ENCODE assay signal across 14 cellular contexts in genomic region chr6:2104524-2104880, GRCh38.
DNase-seq lines count a peak whose midpoint lies in the region; ATAC-seq and TF ChIP-seq lines count a peak whose summit lies in the region.
"Had no signal": no experiment of that assay in that cellular context is flagged by ENCODE, and none has a peak within 500 bp of the region (broad histone marks: within the 10 kb centered on the region; RNA-seq: fewer than 3 reads in every experiment).

No MANE protein-coding gene starts in this region.

- H3K4me3 Mint-ChIP-seq in nephron (peak overlapping the region in 1 of 3 experiments; percentile 68), Caco-2 (ENCODE audit: unreplicated experiment) (no peak overlapping the region)
- H3K4me3 Mint-ChIP-seq: IgD-negative memory B cell had no signal

- TF ChIP-seq RAD21 in liver (IDR thresholded peaks at IDR 0.05), result no peak

- H3K27me3 Mint-ChIP-seq in nephron (ENCODE audit: low read depth) (peaks cover 15% of the 10 kb centered on the region), Caco-2 (ENCODE audit: insufficient read depth, unreplicated experiment) (no peaks in the 10 kb centered on the region)
- H3K27me3 Mint-ChIP-seq: IgD-negative memory B cell had no signal

- no peak for TF ChIP-seq POLR2A in right lobe of liver (IDR thresholded peaks at IDR 0.05)

- H3K36me3 Mint-ChIP-seq in nephron (ENCODE audit: low read depth) (no peaks in the 10 kb centered on the region), Caco-2 (ENCODE audit: insufficient read depth, unreplicated experiment) (no peaks in the 10 kb centered on the region)
- H3K36me3 Mint-ChIP-seq: IgD-negative memory B cell had no signal

- BruUV-seq in Caco-2 (replicated peaks; lab: Mats Ljungman, UMichigan), result no TSS peak

- H3K27ac Mint-ChIP-seq in nephron, result peak overlapping the region; percentile 3 to 83 (median 60)
- no peak overlapping the region for H3K27ac Mint-ChIP-seq in Caco-2 (ENCODE audit: unreplicated experiment)
- H3K27ac Mint-ChIP-seq: IgD-negative memory B cell had no signal

- H3K27me3 ChIP-seq in liver (ENCODE audit: control insufficient read depth in 4 of 4, insufficient read depth in 4 of 4, low read length in 3 of 4) (no peaks in the 10 kb centered on the region), right lobe of liver (no peaks in the 10 kb centered on the region), Caco-2 (replicated peaks; ENCODE audit: control insufficient read depth, insufficient read depth, low read length) (no peaks in the 10 kb centered on the region)
- H3K27me3 ChIP-seq: BLaER1 treated with 17β-estradiol and CSF1 and Interleukin-3, amounts not matched to agents 10 nM and 100 nM had no signal

- H3K9me3 Mint-ChIP-seq in nephron, result no peaks in the 10 kb centered on the region
- no peaks in the 10 kb centered on the region for H3K9me3 Mint-ChIP-seq in Caco-2 (ENCODE audit: unreplicated experiment)
- H3K9me3 Mint-ChIP-seq: IgD-negative memory B cell had no signal

- H3K9me3 ChIP-seq in liver (ENCODE audit: control insufficient read depth in 4 of 4, low read length in 3 of 4), result no peaks in the 10 kb centered on the region
- no peaks in the 10 kb centered on the region for H3K9me3 ChIP-seq in right lobe of liver
- no peaks in the 10 kb centered on the region for H3K9me3 ChIP-seq in Caco-2
- H3K9me3 ChIP-seq: BLaER1 treated with 17β-estradiol and CSF1 and Interleukin-3, amounts not matched to agents 10 nM and 100 nM had no signal

- POLR2A ChIA-PET in Caco-2 (lab: Charles Lee), result interaction anchor here (0.6 kb wide), 1 partner anchor 633 kb away, joined by 4 read pairs; no protein-coding TSS in a partner anchor

- intact Hi-C loops in right lobe of liver (cut with DNase I), result loop anchor here in 1 of 2 donors (10.0 kb wide), 1 partner anchor 500 kb away; the partner anchor contains the start of gene FOXC1
- intact Hi-C loops in Caco-2 (cut with micrococcal nuclease; ENCODE audit: unreplicated experiment), result loop anchor here (2.0 to 10.0 kb wide), 3 partner anchors 90 to 508 kb away; no protein-coding TSS in a partner anchor

- CTCF ChIA-PET in Caco-2 (lab: Charles Lee), result interaction anchor here (0.6 to 1.4 kb wide), 8 partner anchors 22 to 581 kb away, joined by 3 to 9 read pairs (median 3); no protein-coding TSS in a partner anchor

- H3K9ac ChIP-seq in liver (ENCODE audit: low read depth in 1 of 2, low read length in 2 of 2), result no peak overlapping the region
- H3K9ac ChIP-seq: BLaER1 treated with 17β-estradiol and CSF1 and Interleukin-3, amounts not matched to agents 10 nM and 100 nM had no signal

- 6% methylated on average over 1 of the region's 1 CpG for WGBS in liver
- WGBS in right lobe of liver (ENCODE audit: insufficient coverage, low coverage, low lambda C conversion rate, missing lambda C conversion rate), result 3% methylated on average over 1 of the region's 1 CpG

- H3K4me3 ChIP-seq in liver (ENCODE audit: low read depth in 1 of 3, low read length in 3 of 3) (no peak overlapping the region), right lobe of liver (no peak overlapping the region), Caco-2 (ENCODE audit: low read depth, low read length) (no peak overlapping the region)
- H3K4me3 ChIP-seq: BLaER1 treated with 17β-estradiol and CSF1 and Interleukin-3, amounts not matched to agents 10 nM and 100 nM; SK-N-MC had no signal

- H3K36me3 ChIP-seq in liver (ENCODE audit: control insufficient read depth in 4 of 4, insufficient read depth in 3 of 4, low read depth in 1 of 4, low read length in 3 of 4) (peaks cover 0 to 1% (median 0%) of the 10 kb centered on the region in 4 donors), right lobe of liver (no peaks in the 10 kb centered on the region), Caco-2 (ENCODE audit: control insufficient read depth, insufficient read depth, low read length) (no peaks in the 10 kb centered on the region)

- TF ChIP-seq CTCF in liver (IDR thresholded peaks at IDR 0.05; ENCODE audit: low read depth, low read length, missing input control) (no peak), right lobe of liver (IDR thresholded peaks at IDR 0.05) (no peak), VCaP (conservative IDR thresholded peaks at IDR 0.05) (peak; percentile 28; the same call in 1 of the 2 replicates), nephron (IDR thresholded peaks at IDR 0.05; ENCODE audit: unreplicated experiment in 3 of 3) (peak in 1 of 3 experiments; percentile 21), Caco-2 (IDR thresholded peaks at IDR 0.05; ENCODE audit: insufficient read depth in 1 of 2, low read depth in 1 of 2, low read length in 1 of 2, severe bottlenecking in 1 of 2, unreplicated experiment in 1 of 2) (no peak)

- H3K4me1 ChIP-seq in liver (ENCODE audit: control insufficient read depth in 4 of 4, insufficient read depth in 4 of 4, low read length in 3 of 4) (peaks cover 0 to 18% (median 14%) of the 10 kb centered on the region in 4 donors), right lobe of liver (peaks cover 0 to 20% (median 5%) of the 10 kb centered on the region in 4 donors), Caco-2 (no peaks in the 10 kb centered on the region)

- DNase-seq in right lobe of liver (no peak), GDM1 (lab: John Stamatoyannopoulos, UW) (no peak), T-helper 9 cell (no peak), Caco-2 (no peak)
- DNase-seq: NCI-H187 treated with DMSO at 0.1 percent for 48 hours, Right ventricle myocardium superior had no signal

- H3K4me1 Mint-ChIP-seq in nephron (peaks cover 12% of the 10 kb centered on the region), Caco-2 (ENCODE audit: low read depth, unreplicated experiment) (peaks cover 7% of the 10 kb centered on the region)
- H3K4me1 Mint-ChIP-seq: IgD-negative memory B cell had no signal

- no peak for ATAC-seq in right lobe of liver
- ATAC-seq in HG03571 (IDR thresholded peaks at IDR 0.05; ENCODE audit: unreplicated experiment), result no peak

- H3K27ac ChIP-seq in liver (ENCODE audit: low read depth in 1 of 2, low read length in 2 of 2) (no peak overlapping the region), right lobe of liver (no peak overlapping the region), VCaP (no peak overlapping the region)
- H3K27ac ChIP-seq: BLaER1 treated with 17β-estradiol and CSF1 and Interleukin-3, amounts not matched to agents 10 nM and 100 nM; HL-60; SK-N-MC had no signal

TF ChIP-seq in liver, 16 proteins besides CTCF, POLR2A, EP300 and RAD21:
- TF ChIP-seq NR2F2 (IDR thresholded peaks at IDR 0.05) (no peak), FOXA1 (IDR thresholded peaks at IDR 0.05) (peak; percentile 4)
